Comparison of ENCODE assay signal across 8 cellular contexts in genomic region chr2:177261115-177261779, GRCh38. TPM values are rescaled to one million over a fixed set of nuclear protein-coding genes. Genes with fewer than 3 reads are reported as not detected.
A peak's percentile ranks its signal among the peaks of the same experiment; 100 is the strongest.
DNase-seq lines count a peak whose midpoint lies in the region; ATAC-seq, FAIRE-seq and TF ChIP-seq lines count a peak whose summit lies in the region.

No MANE protein-coding gene starts in this region.

- no peak for ATAC-seq in CD8-positive, alpha-beta T cell
- no peak for ATAC-seq in HG03571 (IDR thresholded peaks at IDR 0.05; ENCODE audit: unreplicated experiment)

- H3K27me3 Mint-ChIP-seq in CD8-positive, alpha-beta T cell (ENCODE audit: low read depth) = no peaks in the 10 kb centered on the region

- H3K27ac Mint-ChIP-seq in CD8-positive, alpha-beta T cell = peak overlapping the region; percentile 94

- H3K9me1 ChIP-seq in endothelial cell of umbilical vein (replicated peaks; ENCODE audit: control insufficient read depth, extremely low read depth, insufficient read depth, low read length) = no peaks in the 10 kb centered on the region

- H2BK5ac ChIP-seq in trophoblast cell (ENCODE audit: low read depth, low read length, poor library complexity) = no peak overlapping the region

- POLR2A ChIA-PET in CD8-positive, alpha-beta T cell (lab: Charles Lee) = interaction anchor here (0.6 to 1.8 kb wide), 4 partner anchors 28 to 96 kb away, joined by 3 to 7 read pairs (median 4); no protein-coding TSS in a partner anchor
- POLR2A ChIA-PET in OCI-LY7 (lab: Charles Lee) (interaction anchor here (0.6 to 1.5 kb wide), 6 partner anchors 9 to 449 kb away, joined by 3 to 4 read pairs (median 3); no protein-coding TSS in a partner anchor), endothelial cell of umbilical vein (lab: Charles Lee) (no interaction called here)

- peaks cover 45% of the 10 kb centered on the region for H4K20me1 ChIP-seq in OCI-LY7 (ENCODE audit: insufficient read depth, low read length)
- peaks cover 17% of the 10 kb centered on the region for H4K20me1 ChIP-seq in endothelial cell of umbilical vein (replicated peaks; ENCODE audit: control insufficient read depth, extremely low read depth, insufficient read depth, low read length)

- BruUV-seq in OCI-LY7 (replicated peaks; lab: Mats Ljungman, UMichigan) = no TSS peak
- BruUV-seq in endothelial cell of umbilical vein (replicated peaks; lab: Mats Ljungman, UMichigan) = no TSS peak

- CTCF ChIA-PET in CD8-positive, alpha-beta T cell (lab: Charles Lee) = interaction anchor here (0.9 to 2.4 kb wide), 7 partner anchors 11 to 112 kb away, joined by 3 to 9 read pairs (median 3); no protein-coding TSS in a partner anchor
- CTCF ChIA-PET in OCI-LY7 (lab: Charles Lee; ENCODE audit: unreplicated experiment) (no interaction called here), endothelial cell of umbilical vein (lab: Charles Lee) (interaction anchor here (0.6 to 4.2 kb wide), 6 partner anchors 9 to 623 kb away, joined by 3 to 31 read pairs (median 4); no protein-coding TSS in a partner anchor)

- no peak overlapping the region for H3K18ac ChIP-seq in trophoblast cell (ENCODE audit: low read length)

- H4K91ac ChIP-seq in trophoblast cell (ENCODE audit: low read depth, low read length) = no peak overlapping the region

- H3K14ac ChIP-seq in trophoblast cell (ENCODE audit: low read length) = no peak overlapping the region

- no peak for DNase-seq in CD8-positive, alpha-beta T cell
- DNase-seq in OCI-LY7 (ENCODE audit: low spot score) (no peak), endothelial cell of umbilical vein (ENCODE audit: low read depth, low spot score) (no peak), trophoblast cell (no peak), NOMO-1 (lab: John Stamatoyannopoulos, UW; ENCODE audit: unreplicated experiment in 2 of 2) (no peak), SJCRH30 (no peak)
- no peak for DNase-seq in stimulated activated CD4-positive, alpha-beta T cell treated with anti-CD3 and anti-CD28 coated beads, Interleukin-4, amount 100 ng/mL, for 1 hour

- no peak overlapping the region for H2AK5ac ChIP-seq in trophoblast cell (ENCODE audit: low read length)

- no peaks in the 10 kb centered on the region for H3K9me3 ChIP-seq in CD8-positive, alpha-beta T cell (ENCODE audit: low read length)
- H3K9me3 ChIP-seq in OCI-LY7 (ENCODE audit: low read length) (peaks cover 6% of the 10 kb centered on the region; the same call in 1 of the 2 replicates), endothelial cell of umbilical vein (replicated peaks; ENCODE audit: control insufficient read depth, insufficient read depth, low read length) (no peaks in the 10 kb centered on the region), trophoblast cell (ENCODE audit: insufficient read depth, low read depth, low read length) (no peaks in the 10 kb centered on the region), SJCRH30 (replicated peaks) (no peaks in the 10 kb centered on the region)

- H2AFZ ChIP-seq in OCI-LY7 (ENCODE audit: low read length) (no peak overlapping the region), endothelial cell of umbilical vein (ENCODE audit: low read depth, low read length) (no peak overlapping the region), trophoblast cell (ENCODE audit: insufficient read depth, low read length, poor library complexity) (no peak overlapping the region)

- intact Hi-C loops in CD8-positive, alpha-beta T cell (cut with DNase I, micrococcal nuclease) = loop anchor here (2.0 to 10.0 kb wide), 3 partner anchors 20 to 354 kb away; a partner anchor contains a TSS
- intact Hi-C loops in OCI-LY7 (cut with micrococcal nuclease; ENCODE audit: unreplicated experiment) (loop anchor here (5.0 to 10.0 kb wide), 2 partner anchors 34 to 1194 kb away; partner anchors contain the start of genes PJVK and PRKRA), endothelial cell of umbilical vein (cut with micrococcal nuclease) (loop anchor here (5.0 kb wide), 1 partner anchor 34 kb away; no protein-coding TSS in a partner anchor)

- dilution Hi-C loops in endothelial cell of umbilical vein (cut with MboI; ENCODE audit: extremely low pct_ligation_motif_present, low sequenced_read_pairs) = no loop called here

- H2BK12ac ChIP-seq in trophoblast cell (ENCODE audit: low read length) = no peak overlapping the region

- peak overlapping the region; percentile 97 for H3K4me3 ChIP-seq in CD8-positive, alpha-beta T cell (ENCODE audit: low read depth, low read length)
- H3K4me3 ChIP-seq in OCI-LY7 (ENCODE audit: low read depth, low read length, poor library complexity, severe bottlenecking) = peak overlapping the region; percentile 78
- peak overlapping the region in 2 of 3 experiments; percentile 79 to 98 for H3K4me3 ChIP-seq in endothelial cell of umbilical vein (replicated peaks in 1 of 3; ENCODE audit: insufficient read depth in 1 of 3, low read depth in 1 of 3, low read length in 3 of 3)
- H3K4me3 ChIP-seq in trophoblast cell (ENCODE audit: low read depth, low read length) = no peak overlapping the region
- H3K4me3 ChIP-seq in SJCRH30 = no peak overlapping the region

- H3K9ac ChIP-seq in endothelial cell of umbilical vein (replicated peaks; ENCODE audit: extremely low read depth, insufficient read depth, low read length) (peak overlapping the region; percentile 97), trophoblast cell (ENCODE audit: low read length) (peak overlapping the region; percentile 33)

- H4K12ac ChIP-seq in trophoblast cell (ENCODE audit: low read depth, low read length) = no peak overlapping the region

- H3K4me2 ChIP-seq in OCI-LY7 (ENCODE audit: low read length) (peak overlapping the region; percentile 91), endothelial cell of umbilical vein (ENCODE audit: insufficient read depth, low read length) (peak overlapping the region; percentile 100), trophoblast cell (ENCODE audit: low read length) (peak overlapping the region; percentile 41)

- peaks cover 17% of the 10 kb centered on the region for H3K79me1 ChIP-seq in trophoblast cell (ENCODE audit: low read length)

- H3K27ac ChIP-seq in CD8-positive, alpha-beta T cell (ENCODE audit: low read depth, low read length) = no peak overlapping the region
- H3K27ac ChIP-seq in OCI-LY7 (ENCODE audit: low read depth, low read length, poor library complexity, severe bottlenecking) (no peak overlapping the region), endothelial cell of umbilical vein (ENCODE audit: insufficient read depth, low read depth, low read length) (peak overlapping the region; percentile 94), trophoblast cell (ENCODE audit: low read depth, low read length) (no peak overlapping the region), SJCRH30 (no peak overlapping the region)

- peaks cover 60% of the 10 kb centered on the region for H3K4me1 Mint-ChIP-seq in CD8-positive, alpha-beta T cell (ENCODE audit: low read depth)

- peak overlapping the region; percentile 92 for H3K4me3 Mint-ChIP-seq in CD8-positive, alpha-beta T cell

- H3K9me2 ChIP-seq in OCI-LY7 (ENCODE audit: insufficient read depth, low read length) = no peaks in the 10 kb centered on the region

- no peaks in the 10 kb centered on the region for H3K27me3 ChIP-seq in CD8-positive, alpha-beta T cell (ENCODE audit: insufficient read depth, low read length)
- H3K27me3 ChIP-seq in endothelial cell of umbilical vein (ENCODE audit: control insufficient read depth in 2 of 2, insufficient read depth in 2 of 2, low read length in 2 of 2) = no peaks in the 10 kb centered on the region
- H3K27me3 ChIP-seq in trophoblast cell (ENCODE audit: insufficient read depth, low read length) = no peaks in the 10 kb centered on the region
- no peaks in the 10 kb centered on the region for H3K27me3 ChIP-seq in SJCRH30

- TF ChIP-seq CTCF in CD8-positive, alpha-beta T cell (IDR thresholded peaks at IDR 0.05) = no peak
- TF ChIP-seq CTCF in OCI-LY7 (conservative IDR thresholded peaks at IDR 0.05; ENCODE audit: low read length) (no peak), endothelial cell of umbilical vein (IDR thresholded peaks at IDR 0.05; ENCODE audit: extremely low read depth in 1 of 2, insufficient read depth in 1 of 2, low read depth in 1 of 2, low read length in 2 of 2) (no peak)

- H3K4me1 ChIP-seq in CD8-positive, alpha-beta T cell (ENCODE audit: insufficient read depth, low read length) = peaks cover 60% of the 10 kb centered on the region
- H3K4me1 ChIP-seq in OCI-LY7 (ENCODE audit: insufficient read depth, low read length, poor library complexity, severe bottlenecking) (peaks cover 31% of the 10 kb centered on the region), endothelial cell of umbilical vein (ENCODE audit: control insufficient read depth, extremely low read depth, insufficient read depth, low read length) (peaks cover 31% of the 10 kb centered on the region), trophoblast cell (ENCODE audit: control insufficient read depth in 1 of 2, insufficient read depth in 2 of 2, low read length in 2 of 2) (peaks cover 6 to 7% of the 10 kb centered on the region in 2 experiments), SJCRH30 (peaks cover 8% of the 10 kb centered on the region)

- H3K9me3 Mint-ChIP-seq in CD8-positive, alpha-beta T cell = peaks cover 3% of the 10 kb centered on the region

- FAIRE-seq in endothelial cell of umbilical vein (lab: Jason Lieb, UNC) = no peak

- no CpG with 5 or more reads among the region's 5 CpGs for WGBS in trophoblast cell (ENCODE audit: extremely low coverage, insufficient coverage, insufficient read length)

- no peak for TF ChIP-seq POLR2A in endothelial cell of umbilical vein (IDR thresholded peaks at IDR 0.05; ENCODE audit: low read depth, low read length)

- H3K23ac ChIP-seq in trophoblast cell (ENCODE audit: low read length) = no peak overlapping the region

- peak overlapping the region; percentile 96 for H3K4ac ChIP-seq in trophoblast cell (ENCODE audit: low read depth, low read length)

- no peaks in the 10 kb centered on the region for H3K36me3 ChIP-seq in CD8-positive, alpha-beta T cell (ENCODE audit: insufficient read depth, low read length)
- H3K36me3 ChIP-seq in OCI-LY7 (ENCODE audit: insufficient read depth, low read length) = peaks cover 54% of the 10 kb centered on the region
- peaks cover 0 to 2% of the 10 kb centered on the region in 2 experiments for H3K36me3 ChIP-seq in endothelial cell of umbilical vein (ENCODE audit: control insufficient read depth in 2 of 2, extremely low read depth in 1 of 2, insufficient read depth in 2 of 2, low read length in 2 of 2)
- H3K36me3 ChIP-seq in trophoblast cell (ENCODE audit: control insufficient read depth in 1 of 2, insufficient read depth in 2 of 2, low read length in 2 of 2) = no peaks in the 10 kb centered on the region
- peaks cover 11% of the 10 kb centered on the region for H3K36me3 ChIP-seq in SJCRH30

- H2BK120ac ChIP-seq in trophoblast cell (ENCODE audit: insufficient read depth, low read length, poor library complexity) = no peak overlapping the region

- peaks cover 72% of the 10 kb centered on the region for H3K79me2 ChIP-seq in OCI-LY7 (ENCODE audit: insufficient read depth, low read depth, low read length)
- H3K79me2 ChIP-seq in endothelial cell of umbilical vein (ENCODE audit: control insufficient read depth, insufficient read depth, low read length) = peaks cover 80% of the 10 kb centered on the region
- H3K79me2 ChIP-seq in trophoblast cell (ENCODE audit: control insufficient read depth, insufficient read depth, low read length, poor library complexity) = peaks cover 17% of the 10 kb centered on the region

- H4K8ac ChIP-seq in trophoblast cell (ENCODE audit: low read depth, low read length) = no peak overlapping the region

- peaks cover 49% of the 10 kb centered on the region for H3K36me3 Mint-ChIP-seq in CD8-positive, alpha-beta T cell

RNA-seq across cellular contexts. Expression of gene NFE2L2, which starts 3.3 kb away (rescaled TPM):
- total RNA-seq in CD8-positive, alpha-beta T cell = 10 to 100 TPM; 81.7 to 88.7 TPM
- total RNA-seq in OCI-LY7 (2014; rRNA removed; shearing (Covaris generic)) = 26.2 and 27.0 TPM in 2 replicates
- total RNA-seq in OCI-LY7 (2022) (58.1 and 58.6 TPM in 2 replicates), endothelial cell of umbilical vein (59.5 and 66.2 TPM in 2 replicates)
- 57.1 and 63.1 TPM in 2 replicates for polyA plus RNA-seq in endothelial cell of umbilical vein
- polyA plus RNA-seq in endothelial cell of umbilical vein (2011; cell fraction: cytosol; rRNA removed) = 67.6 and 71.3 TPM in 2 replicates
- 89.9 and 99.1 TPM in 2 replicates for polyA plus RNA-seq in endothelial cell of umbilical vein (2011; cell fraction: nucleus; rRNA removed)
- 63.3 and 69.1 TPM in 2 replicates for polyA plus RNA-seq in endothelial cell of umbilical vein (2012)
- 92.6 and 103 TPM in 2 replicates for polyA minus RNA-seq in endothelial cell of umbilical vein
- 74.1 TPM for polyA minus RNA-seq in endothelial cell of umbilical vein (2011; cell fraction: cytosol; rRNA and poly(A)+ RNA removed)
- 76.5 and 104 TPM in 2 replicates for polyA minus RNA-seq in endothelial cell of umbilical vein (2011; cell fraction: nucleus; rRNA and poly(A)+ RNA removed)
- polyA plus RNA-seq in trophoblast cell (2013) = 78.1 and 80.1 TPM in 2 replicates
- 40.2 and 47.7 TPM in 2 replicates for total RNA-seq in SJCRH30 (2014; rRNA removed; shearing (Covaris generic))

RNA-seq across cellular contexts. Expression of gene HNRNPA3, which starts 48.7 kb away (rescaled TPM):
- 100 to 1,000 TPM; 144 to 160 TPM for total RNA-seq in CD8-positive, alpha-beta T cell
- 68.2 and 82.2 TPM in 2 replicates for total RNA-seq in OCI-LY7 (2014; rRNA removed; shearing (Covaris generic))
- total RNA-seq in OCI-LY7 (2022) = 450 and 472 TPM in 2 replicates
- 316 and 322 TPM in 2 replicates for total RNA-seq in endothelial cell of umbilical vein
- 28.0 and 57.5 TPM in 2 replicates for polyA plus RNA-seq in endothelial cell of umbilical vein
- polyA plus RNA-seq in endothelial cell of umbilical vein (2011; cell fraction: cytosol; rRNA removed) = 143 and 159 TPM in 2 replicates
- polyA plus RNA-seq in endothelial cell of umbilical vein (2011; cell fraction: nucleus; rRNA removed) = 136 and 204 TPM in 2 replicates
- polyA plus RNA-seq in endothelial cell of umbilical vein (2012) = 422 and 615 TPM in 2 replicates
- 35.6 and 37.0 TPM in 2 replicates for polyA minus RNA-seq in endothelial cell of umbilical vein
- 18.1 TPM for polyA minus RNA-seq in endothelial cell of umbilical vein (2011; cell fraction: cytosol; rRNA and poly(A)+ RNA removed)
- 70.6 and 119 TPM in 2 replicates for polyA minus RNA-seq in endothelial cell of umbilical vein (2011; cell fraction: nucleus; rRNA and poly(A)+ RNA removed)
- polyA plus RNA-seq in trophoblast cell (2013) = 339 and 340 TPM in 2 replicates
- 148 and 159 TPM in 2 replicates for total RNA-seq in SJCRH30 (2014; rRNA removed; shearing (Covaris generic))

Comparison
In these comparisons a context has a peak if more than half of its experiments do, and no peak if none do; other contexts are left out.
1. H3K4me3 ChIP-seq: peak in CD8-positive, alpha-beta T cell (single experiment), OCI-LY7 (single experiment) and endothelial cell of umbilical vein (2 of 3); none in trophoblast cell (single experiment) and SJCRH30 (single experiment).
2. H3K4me2 ChIP-seq: peak in every context shown above with its lines; median percentile 100 in endothelial cell of umbilical vein; 91 in OCI-LY7; 41 in trophoblast cell.